ENCODE assay signal across 5 cellular contexts in the genomic region with DNA sequence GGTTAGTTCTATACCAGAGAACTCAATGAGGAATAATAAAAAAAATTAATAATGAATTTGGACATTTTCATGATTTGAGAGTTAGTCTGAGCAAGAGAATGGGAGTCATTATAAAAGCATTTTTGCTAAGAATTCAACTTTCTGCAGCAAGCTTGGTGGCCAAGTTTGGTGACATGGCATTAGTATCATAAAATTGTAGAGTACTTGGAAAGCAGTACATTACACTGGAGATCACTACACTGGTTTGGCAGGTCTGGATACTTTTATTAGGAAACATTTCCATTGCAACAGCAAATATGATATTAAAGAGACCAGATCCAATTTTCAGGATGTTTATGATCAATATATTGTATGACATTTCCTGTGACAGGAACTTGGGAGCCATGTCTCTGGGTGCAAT.
"Had no signal": no experiment of that assay in that cellular context is flagged by ENCODE, and none has a peak within 500 bp of the region (broad histone marks: within the 10 kb centered on the region; RNA-seq: fewer than 3 reads in every experiment).

No MANE protein-coding gene starts in this region.

- H3K4me3 ChIP-seq: K562 had no signal

- H3K27ac ChIP-seq: HL-60 had no signal

- ATAC-seq: HepG2, K562 had no signal

- DNase-seq: IMR-90, KBM-7 had no signal
